13 cellular contexts compared by ENCODE assay signal in the genomic region with DNA sequence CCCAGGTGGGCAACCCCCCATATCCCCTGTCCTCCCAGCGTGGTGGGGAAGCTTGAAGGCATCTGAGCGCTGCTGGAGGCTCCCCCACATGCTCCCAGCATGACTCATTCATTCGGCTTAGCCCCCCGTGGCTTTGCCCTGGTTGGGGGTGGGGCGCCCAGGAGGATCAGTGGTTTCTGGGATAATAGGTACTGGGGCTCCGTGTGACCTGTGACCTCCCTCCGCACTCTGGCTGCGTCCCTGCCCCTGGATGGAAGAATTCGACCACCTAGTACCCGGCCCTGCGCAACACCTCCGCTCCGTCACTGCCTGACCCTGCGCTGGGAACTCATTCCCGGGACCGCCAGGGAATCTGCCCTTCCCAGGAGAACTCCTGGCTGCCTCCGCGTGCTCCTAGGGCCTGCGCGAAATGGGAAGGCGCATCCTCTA. TPM values are rescaled to one million over a fixed set of nuclear protein-coding genes. Genes with fewer than 3 reads are reported as not detected.
DNase-seq lines count a peak whose midpoint lies in the region; ATAC-seq and TF ChIP-seq lines count a peak whose summit lies in the region.
"Had no signal": no experiment of that assay in that cellular context is flagged by ENCODE, and none has a peak within 500 bp of the region (broad histone marks: within the 10 kb centered on the region; RNA-seq: fewer than 3 reads in every experiment).

No MANE protein-coding gene starts in this region.

- peak overlapping the region; percentile 61 for H3K9ac ChIP-seq in HUES6 (ENCODE audit: low read length)

- BruUV-seq in A673 (replicated peaks; lab: Mats Ljungman, UMichigan), result no TSS peak

- POLR2A ChIA-PET in A673 (lab: Charles Lee; ENCODE audit: low non-redundant PET), result no interaction called here

- H3K27ac ChIP-seq in A673 (ENCODE audit: low read depth, low read length, poor library complexity, severe bottlenecking) (no peak overlapping the region), HUES6 (ENCODE audit: low read depth, low read length) (no peak overlapping the region; the same call in 1 of the 2 replicates), dorsolateral prefrontal cortex (peak overlapping the region in 52 of 59 donors; percentile 21 to 89 (median 79))
- H3K27ac ChIP-seq: C4-2B, spleen had no signal

- H3K36me3 ChIP-seq in A673 (ENCODE audit: insufficient read depth, low read length, poor library complexity, severe bottlenecking) (no peaks in the 10 kb centered on the region), HUES6 (ENCODE audit: control insufficient read depth, insufficient read depth, low read length) (no peaks in the 10 kb centered on the region)
- H3K36me3 ChIP-seq: spleen had no signal

- peaks cover 42% of the 10 kb centered on the region for H3K4me1 ChIP-seq in A673 (ENCODE audit: insufficient read depth, low read length, poor library complexity, severe bottlenecking)
- H3K4me1 ChIP-seq in HUES6 (ENCODE audit: control insufficient read depth, insufficient read depth, low read length), result peaks cover 49% of the 10 kb centered on the region

- ATAC-seq in left colon (peak; percentile 3), GM19035 (IDR thresholded peaks at IDR 0.05; ENCODE audit: unreplicated experiment) (no peak), GM19467 (IDR thresholded peaks at IDR 0.05; ENCODE audit: unreplicated experiment) (no peak)

- peak; percentile 73 for DNase-seq in A673 (ENCODE audit: low spot score)
- peak in 2 of 10 donors; percentile 17 to 51 for DNase-seq in dorsolateral prefrontal cortex
- DNase-seq in left colon, result no peak
- no peak for DNase-seq in NCI-H1930 (lab: John Stamatoyannopoulos, UW)
- no peak for DNase-seq in NCI-H2029 (lab: John Stamatoyannopoulos, UW)
- DNase-seq: activated T-cell treated with anti-CD3 and anti-CD28 coated beads, Interleukin-2, amount 50 U/mL, for 4 hours; cerebellar nuclear complex; NCI-H1417 treated with DMSO at 0.1 percent for 48 hours had no signal

- intact Hi-C loops in A673 (cut with micrococcal nuclease; ENCODE audit: unreplicated experiment), result loop anchor here (10.0 kb wide), 2 partner anchors 589 to 879 kb away; no protein-coding TSS in a partner anchor
- intact Hi-C loops in dorsolateral prefrontal cortex (cut with DNase I), result loop anchor here (2.0 to 10.0 kb wide), 4 partner anchors 142 to 268 kb away; no protein-coding TSS in a partner anchor
- intact Hi-C loops in left colon (cut with DNase I, micrococcal nuclease), result no loop called here

- TF ChIP-seq CTCF in A673 (conservative IDR thresholded peaks at IDR 0.05; ENCODE audit: low read depth, low read length), result no peak
- TF ChIP-seq CTCF in dorsolateral prefrontal cortex (IDR thresholded peaks at IDR 0.05 in 54 of 56, conservative IDR thresholded peaks at IDR 0.05 in 2 of 56; ENCODE audit: low read depth in 1 of 56, partially characterized antibody in 56 of 56), result no peak

- H3K9me3 ChIP-seq in A673 (ENCODE audit: low read depth, low read length, poor library complexity, severe bottlenecking) (no peaks in the 10 kb centered on the region), HUES6 (ENCODE audit: control insufficient read depth, insufficient read depth, low read depth, low read length) (no peaks in the 10 kb centered on the region)

- CTCF ChIA-PET in A673 (lab: Charles Lee), result no interaction called here

- H3K27me3 ChIP-seq in A673 (replicated peaks; ENCODE audit: insufficient read depth, low read depth, low read length, poor library complexity) (peaks cover 38% of the 10 kb centered on the region), HUES6 (ENCODE audit: control insufficient read depth, insufficient read depth, low read length) (peaks cover 82% of the 10 kb centered on the region), dorsolateral prefrontal cortex (peaks cover 0 to 11% (median 0%) of the 10 kb centered on the region in 45 donors)

- H3K4me3 ChIP-seq in A673 (ENCODE audit: low read depth, low read length, poor library complexity, severe bottlenecking) (peak overlapping the region; percentile 49), HUES6 (ENCODE audit: low read depth, low read length) (peak overlapping the region; percentile 72), dorsolateral prefrontal cortex (peak overlapping the region in 58 of 59 donors; percentile 26 to 81 (median 54))

RNA-seq across cellular contexts. Expression of gene TMEM132B, which starts 0.9 kb away (rescaled TPM):
- total RNA-seq in A673 (2021) (13.3 and 17.5 TPM in 2 replicates), dorsolateral prefrontal cortex (100 to 1,000 TPM in 116 of 120 experiments, 10 to 100 TPM in 4; 68.9 to 223 (median 154) TPM), left colon (1 to 10 TPM; 1.0 to 2.0 TPM)

Comparison
In these comparisons a context has a peak if more than half of its experiments do, and no peak if none do; other contexts are left out.
1. H3K27ac ChIP-seq: peak in dorsolateral prefrontal cortex (52 of 59); none in A673 (single experiment) and HUES6 (single experiment).
2. intact Hi-C loops: an anchor here in A673 (10.0 kb wide) and dorsolateral prefrontal cortex (2.0 to 10.0 kb wide); none called in left colon.
3. Peak in every context shown above with its lines, with median percentiles within 50 percentile points of each other: H3K4me3 ChIP-seq.